In the genomic region with DNA sequence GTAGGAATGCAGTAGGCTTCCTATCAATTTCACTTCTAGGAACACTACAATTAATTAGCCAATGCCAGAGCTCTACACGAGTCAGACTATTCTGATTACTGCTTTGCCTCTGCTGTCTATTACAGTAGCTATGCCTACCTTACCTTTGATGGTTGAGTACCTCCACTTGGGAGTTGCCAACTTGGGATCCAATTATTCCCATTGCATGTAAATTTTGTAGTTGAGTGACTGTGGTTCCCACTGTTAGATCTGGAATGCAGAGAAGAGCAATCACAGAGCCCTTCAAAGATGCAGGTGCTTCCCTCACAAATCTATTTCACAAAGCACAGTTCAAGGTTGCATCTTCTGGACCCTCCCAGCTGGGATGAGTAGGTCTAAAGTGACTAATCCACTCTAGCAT, we compare ENCODE assay signal across 27 cellular contexts.
"Had no signal": no experiment of that assay in that cellular context is flagged by ENCODE, and none has a peak within 500 bp of the region (broad histone marks: within the 10 kb centered on the region; RNA-seq: fewer than 3 reads in every experiment).

No MANE protein-coding gene starts in this region.

- H3K27ac ChIP-seq: stomach, suprapubic skin, testis, thoracic aorta, thyroid gland, tibial artery, tibial nerve, transverse colon, upper lobe of left lung, upper lobe of right lung, uterus, vagina had no signal

- ATAC-seq: stimulated activated effector memory CD8-positive, alpha-beta T cell treated with anti-CD3 and anti-CD28 coated beads, Interleukin-12 subunit alpha, Interleukin-12 subunit beta, amount 100 ng/mL, for 72 hours; stimulated activated memory B cell treated with anti-CD40 and anti-IgM and Interleukin-4, amounts not matched to agents 10 μg/mL and 1 μg/mL and 100 μg/mL, for 72 hours; stimulated activated naive B cell treated with anti-CD40 and anti-IgM and Interleukin-4, amounts not matched to agents 10 μg/mL and 1 μg/mL and 100 μg/mL, for 72 hours; stimulated activated naive CD8-positive, alpha-beta T cell treated with anti-CD3 and anti-CD28 coated beads, Interleukin-15, amount 100 ng/mL, for 72 hours; stimulated activated naive CD8-positive, alpha-beta T cell treated with anti-CD3 and anti-CD28 coated beads, Interleukin-15, Interleukin-2, amounts not matched to agents 100 U/mL and 50 U/mL, for 24 hours; upper lobe of right lung had no signal

- H3K36me3 ChIP-seq: stomach, suprapubic skin, thoracic aorta, thyroid gland, transverse colon, upper lobe of left lung, upper lobe of right lung, uterus, vagina had no signal

- H3K27me3 ChIP-seq: stomach, suprapubic skin, testis, thyroid gland, tibial artery, tibial nerve, transverse colon, upper lobe of left lung, upper lobe of right lung, uterus, vagina had no signal

- H3K9me3 ChIP-seq: suprapubic skin, testis, thyroid gland, transverse colon, upper lobe of right lung, uterus, vagina had no signal

- FAIRE-seq: urothelium cell line had no signal

- H3K4me3 ChIP-seq: stomach, suprapubic skin, testis, thoracic aorta, thyroid gland, tibial artery, tibial nerve, transverse colon, upper lobe of left lung, upper lobe of right lung, uterus, vagina had no signal

- H3K4me1 ChIP-seq: stomach, suprapubic skin, testis, thyroid gland, tibial artery, tibial nerve, transverse colon, upper lobe of left lung, upper lobe of right lung, uterus, vagina had no signal

- DNase-seq: stimulated activated CD4-positive, alpha-beta T cell treated with anti-CD3 and anti-CD28 coated beads, Interleukin-2, amount 100 ng/mL, for 48 hours; stimulated activated CD4-positive, alpha-beta T cell treated with anti-CD3 and anti-CD28 coated beads, Interleukin-4, amount 100 ng/mL, for 1 hour; stimulated activated CD4-positive, alpha-beta T cell treated with anti-CD3 and anti-CD28 coated beads, Interleukin-4, amount 100 ng/mL, for 24 hours; stimulated activated CD4-positive, alpha-beta T cell treated with anti-CD3 and anti-CD28 coated beads, Interleukin-4, amount 100 ng/mL, for 4 hours; stimulated activated CD8-positive, alpha-beta memory T cell treated with anti-CD3 and anti-CD28 coated beads, Interleukin-4, amount 100 ng/mL, for 48 hours; stimulated activated naive B cell treated with anti-CD40 and anti-IgM and Interleukin-4, amounts not matched to agents 10 μg/mL and 1 μg/mL and 100 μg/mL, for 72 hours; stimulated activated naive CD4-positive, alpha-beta T cell; stimulated activated naive CD4-positive, alpha-beta T cell treated with Interleukin-2 at 50 U/mL for 16 hours; stimulated activated naive CD8-positive, alpha-beta T cell treated with anti-CD3 and anti-CD28 coated beads, Interleukin-15, amount 100 ng/mL, for 72 hours; stimulated activated naive CD8-positive, alpha-beta T cell treated with anti-CD3 and anti-CD28 coated beads, Interleukin-15, Interleukin-2, amounts not matched to agents 100 U/mL and 50 U/mL, for 24 hours; stomach; substantia nigra; testis; thyroid gland; tibial artery; transverse colon; trophoblast cell; upper lobe of left lung; upper lobe of right lung; uterus had no signal
